Comparison of ENCODE assay signal across 39 cellular contexts in genomic region chrX:70138622-70139021, GRCh38. TPM values are rescaled to one million over a fixed set of nuclear protein-coding genes. Genes with fewer than 3 reads are reported as not detected.
DNase-seq lines count a peak whose midpoint lies in the region; ATAC-seq, FAIRE-seq and TF ChIP-seq lines count a peak whose summit lies in the region.
"Had no signal": no experiment of that assay in that cellular context is flagged by ENCODE, and none has a peak within 500 bp of the region (broad histone marks: within the 10 kb centered on the region; RNA-seq: fewer than 3 reads in every experiment).

No MANE protein-coding gene starts in this region.

- peaks cover 32% of the 10 kb centered on the region for H3K36me3 ChIP-seq in PC-3 (ENCODE audit: low read depth, low read length)
- H3K36me3 ChIP-seq in astrocyte (ENCODE audit: insufficient read depth, low read length): peaks cover 3% of the 10 kb centered on the region
- H3K36me3 ChIP-seq in gastroesophageal sphincter: peaks cover 0 to 14% of the 10 kb centered on the region in 2 donors
- H3K36me3 ChIP-seq in WERI-Rb-1: peaks cover 17% of the 10 kb centered on the region
- H3K36me3 ChIP-seq: BE2C had no signal

- H3F3A ChIP-seq in PC-3 (ENCODE audit: low read length, unreplicated experiment): no peaks in the 10 kb centered on the region

- H3K4me1 Mint-ChIP-seq in astrocyte (ENCODE audit: low read depth, unreplicated experiment): no peaks in the 10 kb centered on the region

- peaks cover 27% of the 10 kb centered on the region for H3K4me1 ChIP-seq in PC-3 (ENCODE audit: insufficient read depth, low read length)
- H3K4me1 ChIP-seq in astrocyte (ENCODE audit: insufficient read depth, low read length): peaks cover 11% of the 10 kb centered on the region
- H3K4me1 ChIP-seq in gastroesophageal sphincter: peaks cover 0 to 19% (median 0%) of the 10 kb centered on the region in 3 donors
- H3K4me1 ChIP-seq: BE2C, Caco-2 had no signal

- H3K9me2 ChIP-seq in PC-3 (replicated peaks; ENCODE audit: low read length): no peaks in the 10 kb centered on the region

- 83 to 86% methylated on average over 2 of the region's 2 CpGs for WGBS in gastroesophageal sphincter (ENCODE audit: low coverage in 1 of 2), 2 donors

- H3K9ac ChIP-seq in PC-3 (ENCODE audit: low read length) (no peak overlapping the region), astrocyte (ENCODE audit: low read length) (no peak overlapping the region)
- H3K9ac ChIP-seq: BLaER1; BLaER1 treated with 17β-estradiol and CSF1 and Interleukin-3, amounts not matched to agents 10 nM and 100 nM had no signal

- TF ChIP-seq POLR2A in gastroesophageal sphincter (IDR thresholded peaks at IDR 0.05): no peak

- no peaks in the 10 kb centered on the region for H3K9me3 ChIP-seq in PC-3 (ENCODE audit: low read length)
- H3K9me3 ChIP-seq in astrocyte (ENCODE audit: insufficient read depth, low read depth, low read length): no peaks in the 10 kb centered on the region
- H3K9me3 ChIP-seq in gastroesophageal sphincter: no peaks in the 10 kb centered on the region
- no peaks in the 10 kb centered on the region for H3K9me3 ChIP-seq in WERI-Rb-1 (ENCODE audit: severe bottlenecking)
- H3K9me3 ChIP-seq: A549; BE2C; BLaER1; BLaER1 treated with 17β-estradiol and CSF1 and Interleukin-3, amounts not matched to agents 10 nM and 100 nM; Caco-2 had no signal

- FAIRE-seq in G401.6 (lab: Jason Lieb, UNC) (peak; percentile 6), astrocyte (lab: Jason Lieb, UNC) (peak; percentile 54), colon (lab: Jason Lieb, UNC) (peak; percentile 18)
- FAIRE-seq: A204.1, A549, D721Med had no signal

- H3K27ac ChIP-seq in PC-3 (ENCODE audit: low read length) (peak overlapping the region; percentile 55), astrocyte (ENCODE audit: low read depth, low read length) (no peak overlapping the region), gastroesophageal sphincter (no peak overlapping the region), WERI-Rb-1 (no peak overlapping the region)
- H3K27ac ChIP-seq: 22Rv1; A549; BLaER1; BLaER1 treated with 17β-estradiol and CSF1 and Interleukin-3, amounts not matched to agents 10 nM and 100 nM; C4-2B had no signal

- CTCF ChIA-PET in PC-3 (lab: Charles Lee): interaction anchor here (0.6 kb wide), 1 partner anchor 153 kb away, joined by 3 read pairs; no protein-coding TSS in a partner anchor

- H3K4me3 Mint-ChIP-seq in astrocyte (ENCODE audit: unreplicated experiment): no peak overlapping the region
- H3K4me3 Mint-ChIP-seq: B cell; CD14-positive monocyte; CD4-positive, alpha-beta memory T cell; CD4-positive, alpha-beta T cell; CD4-positive, CD25-positive, alpha-beta regulatory T cell; CD8-positive, alpha-beta memory T cell; CD8-positive, alpha-beta T cell had no signal

- H3K36me3 Mint-ChIP-seq in astrocyte (ENCODE audit: low read depth, unreplicated experiment): peaks cover 2% of the 10 kb centered on the region

- H2AFZ ChIP-seq in PC-3 (ENCODE audit: low read length): no peak overlapping the region
- no peak overlapping the region for H2AFZ ChIP-seq in astrocyte (ENCODE audit: low read depth, low read length)

- peak; percentile 59 for DNase-seq in PC-3
- DNase-seq in astrocyte (ENCODE audit: low read depth): no peak
- DNase-seq in cortex of kidney (lab: John Stamatoyannopoulos, UW): no peak
- no peak for DNase-seq in NCI-H2107 (lab: John Stamatoyannopoulos, UW)
- DNase-seq in WERI-Rb-1: no peak
- DNase-seq: 8988T; ACHN; AML-193; BE2C; C1 segment of cervical spinal cord; Caco-2; Calu3; CD4-positive, alpha-beta memory T cell; CD4-positive, alpha-beta T cell; CD4-positive, CD25-positive, alpha-beta regulatory T cell; CD8-positive, alpha-beta memory T cell; CD8-positive, alpha-beta T cell; COR-L47; DMS 273 treated with DMSO at 0.1 percent for 48 hours; DMS153; DMS53; DMS79; DMS79 treated with DMSO at 0.1 percent for 48 hours; DND-41; EL had no signal

- no peak overlapping the region for H3K4me3 ChIP-seq in PC-3 (ENCODE audit: low read length)
- no peak overlapping the region for H3K4me3 ChIP-seq in astrocyte (ENCODE audit: insufficient read depth, low read depth, low read length)
- no peak overlapping the region for H3K4me3 ChIP-seq in gastroesophageal sphincter
- no peak overlapping the region for H3K4me3 ChIP-seq in WERI-Rb-1 (ENCODE audit: low read depth, low read length)
- H3K4me3 ChIP-seq: A549; BLaER1; BLaER1 treated with 17β-estradiol and CSF1 and Interleukin-3, amounts not matched to agents 10 nM and 100 nM had no signal

- BruUV-seq in PC-3 (replicated peaks; lab: Mats Ljungman, UMichigan): no TSS peak

- intact Hi-C loops in PC-3 (cut with micrococcal nuclease): loop anchor here (10.0 kb wide), 1 partner anchor 156 kb away; the partner anchor contains the start of gene KIF4A

- H3K79me2 ChIP-seq in PC-3 (ENCODE audit: low read length) (peaks cover 42% of the 10 kb centered on the region), astrocyte (ENCODE audit: insufficient read depth, low read length) (peaks cover 24% of the 10 kb centered on the region)

- no peak for TF ChIP-seq CTCF in PC-3 (conservative IDR thresholded peaks at IDR 0.05; ENCODE audit: low read depth, low read length)
- no peak for TF ChIP-seq CTCF in astrocyte (IDR thresholded peaks at IDR 0.05; ENCODE audit: insufficient read depth, low read depth, low read length)
- TF ChIP-seq CTCF in gastroesophageal sphincter (IDR thresholded peaks at IDR 0.05): no peak
- no peak for TF ChIP-seq CTCF in WERI-Rb-1 (IDR thresholded peaks at IDR 0.05; ENCODE audit: low read depth, low read length)

- H3K4me2 ChIP-seq in PC-3 (ENCODE audit: low read length) (peak overlapping the region; percentile 11; the same call in 1 of the 2 replicates), astrocyte (ENCODE audit: low read length) (no peak overlapping the region)
- H3K4me2 ChIP-seq: A549; BLaER1; BLaER1 treated with 17β-estradiol and CSF1 and Interleukin-3, amounts not matched to agents 10 nM and 100 nM had no signal

- H3K27ac Mint-ChIP-seq in astrocyte (ENCODE audit: unreplicated experiment): no peak overlapping the region
- H3K27ac Mint-ChIP-seq: B cell; CD4-positive, alpha-beta T cell; CD4-positive, CD25-positive, alpha-beta regulatory T cell; CD8-positive, alpha-beta memory T cell; CD8-positive, alpha-beta T cell had no signal

- POLR2A ChIA-PET in PC-3 (lab: Charles Lee; ENCODE audit: unreplicated experiment): no interaction called here

- H4K20me1 ChIP-seq in PC-3 (ENCODE audit: low read length) (0 out of 2 replicates have a peak, but pooled peaks cover 6% of the 10 kb centered on the region), astrocyte (ENCODE audit: insufficient read depth, low read length) (peaks cover 8% of the 10 kb centered on the region)

- H3K27me3 Mint-ChIP-seq in astrocyte (ENCODE audit: low read depth, unreplicated experiment): no peaks in the 10 kb centered on the region
- H3K27me3 Mint-ChIP-seq: B cell; CD4-positive, alpha-beta memory T cell; CD4-positive, alpha-beta T cell; CD4-positive, CD25-positive, alpha-beta regulatory T cell had no signal

- no peak for TF ChIP-seq EP300 in gastroesophageal sphincter (IDR thresholded peaks at IDR 0.05)

- no peaks in the 10 kb centered on the region for H3K27me3 ChIP-seq in PC-3 (ENCODE audit: low read length)
- H3K27me3 ChIP-seq in astrocyte (ENCODE audit: insufficient read depth, low read length): no peaks in the 10 kb centered on the region
- no peaks in the 10 kb centered on the region for H3K27me3 ChIP-seq in gastroesophageal sphincter
- H3K27me3 ChIP-seq in WERI-Rb-1 (ENCODE audit: insufficient read depth, low read depth, severe bottlenecking): peaks cover 8% of the 10 kb centered on the region
- H3K27me3 ChIP-seq: BE2C had no signal

- no peaks in the 10 kb centered on the region for H3K9me3 Mint-ChIP-seq in astrocyte (ENCODE audit: unreplicated experiment)
- H3K9me3 Mint-ChIP-seq: CD4-positive, alpha-beta memory T cell; CD4-positive, alpha-beta T cell; CD4-positive, CD25-positive, alpha-beta regulatory T cell; CD8-positive, alpha-beta memory T cell; CD8-positive, alpha-beta T cell had no signal

- ATAC-seq in PC-3 (peak; percentile 68), gastroesophageal sphincter (no peak)
- ATAC-seq: A549; CD8-positive, alpha-beta T cell had no signal

RNA-seq across cellular contexts. Expression of gene IGBP1, which starts 5.4 kb away (rescaled TPM):
- total RNA-seq in PC-3 (2014; rRNA removed) (43.0 and 51.1 TPM in 2 replicates), astrocyte (38.2 and 41.1 TPM in 2 replicates), gastroesophageal sphincter (10 to 100 TPM; 46.6 to 74.0 (median 57.0) TPM)

RNA-seq across cellular contexts. Expression of gene DGAT2L6, which starts 38.7 kb away (rescaled TPM):
- total RNA-seq in PC-3 (2014; rRNA removed) (not detected in 2 replicates), astrocyte (not detected in 2 replicates), gastroesophageal sphincter (not detected)
- total RNA-seq: A172; A673; B cell; Caco-2; Calu3; CD4-positive, alpha-beta memory T cell; CD4-positive, alpha-beta T cell; CD4-positive, CD25-positive, alpha-beta regulatory T cell; CD8-positive, alpha-beta memory T cell; CD8-positive, alpha-beta T cell had no signal
